Comparison of ENCODE assay signal across 13 cellular contexts in the genomic region with DNA sequence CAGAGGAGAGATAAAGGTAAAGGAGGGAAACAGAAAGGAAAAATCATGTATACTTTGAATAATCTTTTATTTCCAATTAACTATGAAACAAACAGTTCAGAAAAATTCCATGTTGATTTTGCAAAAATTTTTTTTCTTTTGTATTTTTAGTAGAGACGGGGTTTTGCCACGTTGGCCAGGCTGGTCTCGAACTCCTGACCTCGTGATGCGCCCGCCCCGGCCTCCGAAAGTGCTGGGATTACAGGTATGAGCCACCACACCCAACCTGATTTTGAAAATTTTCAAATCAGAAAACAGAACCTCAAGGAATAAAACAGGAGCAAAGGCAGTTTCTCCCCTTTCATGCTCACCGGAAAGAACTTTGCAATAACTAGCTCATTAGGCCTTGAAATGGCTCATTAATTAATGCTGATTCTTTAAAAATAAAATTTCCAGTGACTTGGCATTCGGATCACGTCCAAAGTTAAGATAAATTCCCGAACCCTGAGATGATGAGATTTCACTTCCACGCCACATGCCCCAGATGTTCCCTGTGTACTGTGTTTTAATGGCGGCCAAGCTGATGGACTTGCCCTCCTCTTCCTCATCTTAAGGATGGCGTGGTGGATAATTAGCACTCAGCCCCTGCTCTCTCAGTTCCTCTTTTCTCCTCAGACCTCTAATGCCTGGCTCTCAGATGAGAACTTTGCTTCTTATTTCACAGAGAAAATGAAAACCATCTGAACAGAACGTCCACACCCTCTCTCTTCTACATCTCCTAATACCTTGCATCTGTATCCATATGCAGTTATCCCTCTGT. TPM values are rescaled to one million over a fixed set of nuclear protein-coding genes. Genes with fewer than 3 reads are reported as not detected.
DNase-seq lines count a peak whose midpoint lies in the region; ATAC-seq and TF ChIP-seq lines count a peak whose summit lies in the region.
"Had no signal": no experiment of that assay in that cellular context is flagged by ENCODE, and none has a peak within 500 bp of the region (broad histone marks: within the 10 kb centered on the region; RNA-seq: fewer than 3 reads in every experiment).

No MANE protein-coding gene starts in this region.

- H3K4me1 Mint-ChIP-seq in effector memory CD8-positive, alpha-beta T cell (ENCODE audit: low read depth in 2 of 2) = peaks cover 0 to 2% of the 10 kb centered on the region in 2 donors
- H3K4me1 Mint-ChIP-seq: CD8-positive, alpha-beta memory T cell had no signal

- H4K20me1 ChIP-seq in fibroblast of lung (ENCODE audit: control insufficient read depth, extremely low read depth, insufficient read depth, low read length) = no peaks in the 10 kb centered on the region

- peaks cover 14% of the 10 kb centered on the region for H3K4me1 ChIP-seq in fibroblast of lung (ENCODE audit: control insufficient read depth, extremely low read depth, insufficient read depth, low read length)

- peak overlapping the region; percentile 27 for H3K27ac ChIP-seq in fibroblast of lung (ENCODE audit: insufficient read depth, low read length)

- no peak overlapping the region for H2AFZ ChIP-seq in fibroblast of lung (ENCODE audit: low read length)

- no peak overlapping the region for H3K4me3 Mint-ChIP-seq in effector memory CD8-positive, alpha-beta T cell
- H3K4me3 Mint-ChIP-seq: activated CD4-positive, alpha-beta T cell treated with anti-CD3 and anti-CD28 coated beads, Interleukin-2, amount 10 ng/mL, durations not matched to agents 24 days and 14 days; CD8-positive, alpha-beta memory T cell; natural killer cell treated with Interleukin-12 subunit alpha and Interleukin-12 subunit beta and Interleukin-15 and Interleukin-18, amount 100 ng/mL, for 72 hours had no signal

- ATAC-seq in GM18498 (IDR thresholded peaks at IDR 0.05; ENCODE audit: unreplicated experiment) (peak; percentile 45), GM21825 (IDR thresholded peaks at IDR 0.05; ENCODE audit: unreplicated experiment) (peak; percentile 32)
- ATAC-seq in effector memory CD8-positive, alpha-beta T cell (replicated peaks) = no peak
- ATAC-seq: natural killer cell treated with Interleukin-12 subunit alpha and Interleukin-12 subunit beta and Interleukin-15 and Interleukin-18, amount 100 ng/mL, for 72 hours had no signal

- no peaks in the 10 kb centered on the region for H3K27me3 ChIP-seq in fibroblast of lung (ENCODE audit: control insufficient read depth, insufficient read depth, low read length)

- no peaks in the 10 kb centered on the region for H3K9me3 ChIP-seq in fibroblast of lung (ENCODE audit: control insufficient read depth, insufficient read depth, low read depth, low read length)

- H3K36me3 Mint-ChIP-seq in effector memory CD8-positive, alpha-beta T cell (ENCODE audit: insufficient read depth) = no peaks in the 10 kb centered on the region
- H3K36me3 Mint-ChIP-seq: natural killer cell treated with Interleukin-12 subunit alpha and Interleukin-12 subunit beta and Interleukin-15 and Interleukin-18, amount 100 ng/mL, for 72 hours had no signal

- no peaks in the 10 kb centered on the region for H3K79me2 ChIP-seq in fibroblast of lung (ENCODE audit: control insufficient read depth, insufficient read depth, low read length)

- H3K9me3 Mint-ChIP-seq in effector memory CD8-positive, alpha-beta T cell = no peaks in the 10 kb centered on the region
- H3K9me3 Mint-ChIP-seq: activated CD4-positive, alpha-beta T cell treated with anti-CD3 and anti-CD28 coated beads, Interleukin-2, amount 10 ng/mL, durations not matched to agents 24 days and 14 days; CD8-positive, alpha-beta memory T cell; natural killer cell treated with Interleukin-12 subunit alpha and Interleukin-12 subunit beta and Interleukin-15 and Interleukin-18, amount 100 ng/mL, for 72 hours had no signal

- peaks cover 0 to 24% of the 10 kb centered on the region in 2 donors for H3K27me3 Mint-ChIP-seq in effector memory CD8-positive, alpha-beta T cell

- H3K27ac Mint-ChIP-seq in effector memory CD8-positive, alpha-beta T cell = no peak overlapping the region
- H3K27ac Mint-ChIP-seq: activated CD4-positive, alpha-beta T cell treated with anti-CD3 and anti-CD28 coated beads, Interleukin-2, amount 10 ng/mL, durations not matched to agents 24 days and 14 days; natural killer cell treated with Interleukin-12 subunit alpha and Interleukin-12 subunit beta and Interleukin-15 and Interleukin-18, amount 100 ng/mL, for 72 hours had no signal

- no peak overlapping the region for H3K9ac ChIP-seq in fibroblast of lung (ENCODE audit: insufficient read depth, low read length)

- H3K4me2 ChIP-seq in fibroblast of lung (ENCODE audit: extremely low read depth, insufficient read depth, low read length) = no peak overlapping the region

- no peaks in the 10 kb centered on the region for H3K36me3 ChIP-seq in fibroblast of lung (ENCODE audit: control insufficient read depth, insufficient read depth, low read length)

- TF ChIP-seq POLR2A in NB4 (IDR thresholded peaks at IDR 0.05; ENCODE audit: extremely low read depth, insufficient read length) = no peak

- DNase-seq in NB4 (ENCODE audit: low read depth) (peak; percentile 66), fibroblast of lung (ENCODE audit: low read depth in 2 of 2) (no peak), dermis blood vessel endothelial cell (no peak), GOT3 (lab: John Stamatoyannopoulos, UW) (no peak)
- DNase-seq in effector memory CD8-positive, alpha-beta T cell = no peak
- DNase-seq in activated T-cell treated with anti-CD3 and anti-CD28 coated beads, Interleukin-2, amount 50 U/mL, for 1 hour = no peak
- DNase-seq: activated CD4-positive, alpha-beta T cell treated with anti-CD3 and anti-CD28 coated beads, Interleukin-2, amount 10 ng/mL, durations not matched to agents 24 days and 14 days; CD8-positive, alpha-beta memory T cell had no signal

- no peak overlapping the region for H3K4me3 ChIP-seq in NB4 (ENCODE audit: low read depth, low read length)
- no peak overlapping the region for H3K4me3 ChIP-seq in fibroblast of lung (replicated peaks in 1 of 4; ENCODE audit: control extremely low read depth in 1 of 4, insufficient read depth in 1 of 4, low read depth in 3 of 4, low read length in 4 of 4)
- H3K4me3 ChIP-seq: skin epidermis had no signal

- no peak for TF ChIP-seq CTCF in NB4 (IDR thresholded peaks at IDR 0.05; ENCODE audit: low read depth, low read length)
- no peak for TF ChIP-seq CTCF in fibroblast of lung (conservative IDR thresholded peaks at IDR 0.05 in 1 of 2, IDR thresholded peaks at IDR 0.05 in 1 of 2; ENCODE audit: low read depth in 1 of 2, low read length in 2 of 2)

RNA-seq across cellular contexts. Expression of a gene that starts 10.8 kb away (rescaled TPM):
- total RNA-seq in fibroblast of lung (under 0.01 and 0.17 TPM in 2 replicates), dermis blood vessel endothelial cell (0.51 and 1.7 TPM in 2 replicates)
- polyA plus RNA-seq in fibroblast of lung = not detected in 2 replicates
- polyA plus RNA-seq in fibroblast of lung (2012) = not detected in 2 replicates
- not detected in 2 replicates for polyA minus RNA-seq in fibroblast of lung (ENCODE audit: low replicate concordance)
- total RNA-seq: activated CD4-positive, alpha-beta T cell treated with anti-CD3 and anti-CD28 coated beads, Interleukin-2, amount 10 ng/mL, durations not matched to agents 24 days and 14 days; natural killer cell treated with Interleukin-12 subunit alpha and Interleukin-12 subunit beta and Interleukin-15 and Interleukin-18, amount 100 ng/mL, for 72 hours; NCI-H460 had no signal
